21 cellular contexts compared by ENCODE assay signal in genomic region chr6:72461144-72461543, GRCh38.
DNase-seq lines count a peak whose midpoint lies in the region; TF ChIP-seq lines count a peak whose summit lies in the region.
"Had no signal": no experiment of that assay in that cellular context is flagged by ENCODE, and none has a peak within 500 bp of the region (broad histone marks: within the 10 kb centered on the region; RNA-seq: fewer than 3 reads in every experiment).

No MANE protein-coding gene starts in this region.

- no peak overlapping the region; the same call in 1 of the 2 replicates for H3K4me3 Mint-ChIP-seq in HFFc6
- no peak overlapping the region for H3K4me3 Mint-ChIP-seq in activated T-cell treated with anti-CD3 and anti-CD28 coated beads, Interleukin-2, amount 50 U/mL, for 24 hours
- H3K4me3 Mint-ChIP-seq: activated CD8-positive, alpha-beta T cell treated with anti-CD3 and anti-CD28 coated beads, Interleukin-2, amount 10 ng/mL, durations not matched to agents 7 days and 5 days; B cell; stimulated activated naive CD8-positive, alpha-beta T cell treated with anti-CD3 and anti-CD28 coated beads, Interleukin-15, amount 100 ng/mL, for 72 hours; T-helper 17 cell; WTC11 had no signal

- peak; percentile 63 for DNase-seq in AG20443 (ENCODE audit: low spot score)
- peak; percentile 6 for DNase-seq in HFFc6
- DNase-seq in brain microvascular endothelial cell: peak; percentile 23
- DNase-seq in iris pigment epithelial cell (ENCODE audit: low read depth): peak; percentile 34
- DNase-seq in DMS79 treated with DMSO at 0.1 percent for 48 hours (lab: John Stamatoyannopoulos, UW): no peak
- DNase-seq in KG1 (lab: John Stamatoyannopoulos, UW): no peak
- DNase-seq in stimulated activated CD4-positive, alpha-beta T cell treated with anti-CD3 and anti-CD28 coated beads, Interleukin-15, amount 100 ng/mL, for 24 hours: no peak
- no peak for DNase-seq in activated T-cell treated with anti-CD3 and anti-CD28 coated beads, Interleukin-2, amount 50 U/mL, for 24 hours
- DNase-seq: activated CD8-positive, alpha-beta T cell treated with anti-CD3 and anti-CD28 coated beads, Interleukin-2, amount 10 ng/mL, durations not matched to agents 7 days and 5 days; activated T-cell treated with anti-CD3 and anti-CD28 coated beads, Interleukin-2, amount 50 U/mL, for 48 hours; dorsolateral prefrontal cortex; NCI-H2081; NCI-H524 treated with DMSO at 0.1 percent for 48 hours; right lobe of liver; stimulated activated CD4-positive, alpha-beta T cell treated with anti-CD3 and anti-CD28 coated beads, Interleukin-1b, Interleukin-23, amount 100 ng/mL, for 48 hours; stimulated activated naive CD8-positive, alpha-beta T cell treated with anti-CD3 and anti-CD28 coated beads, Interleukin-15, amount 100 ng/mL, for 72 hours; T-helper 17 cell had no signal

- no peaks in the 10 kb centered on the region for H3K27me3 Mint-ChIP-seq in HFFc6 (ENCODE audit: insufficient read depth)
- H3K27me3 Mint-ChIP-seq in activated T-cell treated with anti-CD3 and anti-CD28 coated beads, Interleukin-2, amount 50 U/mL, for 24 hours: peaks cover 25% of the 10 kb centered on the region

- no peak overlapping the region for H3K27ac ChIP-seq in brain microvascular endothelial cell
- H3K27ac ChIP-seq: epithelial cell of prostate, right lobe of liver had no signal

- in situ Hi-C loops in brain microvascular endothelial cell (cut with HindIII; ENCODE audit: low pct_ligation_motif_present, low sequenced_read_pairs): no loop called here

- H3K36me3 ChIP-seq in brain microvascular endothelial cell (replicated peaks): no peaks in the 10 kb centered on the region
- H3K36me3 ChIP-seq: right lobe of liver had no signal

- no peaks in the 10 kb centered on the region for H3K9me3 Mint-ChIP-seq in HFFc6
- H3K9me3 Mint-ChIP-seq in activated T-cell treated with anti-CD3 and anti-CD28 coated beads, Interleukin-2, amount 50 U/mL, for 24 hours: no peaks in the 10 kb centered on the region
- H3K9me3 Mint-ChIP-seq: activated naive CD4-positive, alpha-beta T cell treated with anti-CD3 and anti-CD28 coated beads, Interleukin-2, amount 50 U/mL, for 72 hours; stimulated activated naive CD8-positive, alpha-beta T cell treated with anti-CD3 and anti-CD28 coated beads, Interleukin-15, amount 100 ng/mL, for 72 hours; WTC11 had no signal

- no peaks in the 10 kb centered on the region for H3K27me3 ChIP-seq in brain microvascular endothelial cell (replicated peaks)
- H3K27me3 ChIP-seq: dorsolateral prefrontal cortex, right lobe of liver had no signal

- peaks cover 41% of the 10 kb centered on the region for H3K4me1 Mint-ChIP-seq in HFFc6 (ENCODE audit: low read depth)
- no peaks in the 10 kb centered on the region for H3K4me1 Mint-ChIP-seq in activated T-cell treated with anti-CD3 and anti-CD28 coated beads, Interleukin-2, amount 50 U/mL, for 24 hours (ENCODE audit: low read depth)
- H3K4me1 Mint-ChIP-seq: B cell; stimulated activated naive CD8-positive, alpha-beta T cell treated with anti-CD3 and anti-CD28 coated beads, Interleukin-15, amount 100 ng/mL, for 72 hours; WTC11 had no signal

- no peak overlapping the region for H3K4me3 ChIP-seq in brain microvascular endothelial cell (ENCODE audit: low read depth, low read length)
- H3K4me3 ChIP-seq: dorsolateral prefrontal cortex, right lobe of liver had no signal

- no peaks in the 10 kb centered on the region for H3K36me3 Mint-ChIP-seq in HFFc6 (ENCODE audit: low read depth)
- H3K36me3 Mint-ChIP-seq in activated T-cell treated with anti-CD3 and anti-CD28 coated beads, Interleukin-2, amount 50 U/mL, for 24 hours (ENCODE audit: low read depth): no peaks in the 10 kb centered on the region
- H3K36me3 Mint-ChIP-seq: activated naive CD4-positive, alpha-beta T cell treated with anti-CD3 and anti-CD28 coated beads, Interleukin-2, amount 50 U/mL, for 72 hours; WTC11 had no signal

- no peak for TF ChIP-seq CTCF in HFFc6 (IDR thresholded peaks at IDR 0.05)
- no peak for TF ChIP-seq CTCF in brain microvascular endothelial cell (IDR thresholded peaks at IDR 0.05; ENCODE audit: low read depth, low read length, missing control alignments)

- no peak overlapping the region for H3K27ac Mint-ChIP-seq in HFFc6
- H3K27ac Mint-ChIP-seq in activated T-cell treated with anti-CD3 and anti-CD28 coated beads, Interleukin-2, amount 50 U/mL, for 24 hours: no peak overlapping the region
- H3K27ac Mint-ChIP-seq: activated CD8-positive, alpha-beta T cell treated with anti-CD3 and anti-CD28 coated beads, Interleukin-2, amount 10 ng/mL, durations not matched to agents 7 days and 5 days; activated naive CD4-positive, alpha-beta T cell treated with anti-CD3 and anti-CD28 coated beads, Interleukin-2, amount 50 U/mL, for 72 hours; B cell; stimulated activated naive CD8-positive, alpha-beta T cell treated with anti-CD3 and anti-CD28 coated beads, Interleukin-15, amount 100 ng/mL, for 72 hours; T-helper 17 cell; WTC11 had no signal

Comparison
In these comparisons a context has a peak if more than half of its experiments do, and no peak if none do; other contexts are left out.
1. DNase-seq: peak in AG20443 (single experiment), HFFc6 (single experiment), brain microvascular endothelial cell (single experiment) and iris pigment epithelial cell (single experiment); none in DMS79 treated with DMSO at 0.1 percent for 48 hours (single experiment), KG1 (single experiment), stimulated activated CD4-positive, alpha-beta T cell treated with anti-CD3 and anti-CD28 coated beads, Interleukin-15, amount 100 ng/mL, for 24 hours (single experiment) and activated T-cell treated with anti-CD3 and anti-CD28 coated beads, Interleukin-2, amount 50 U/mL, for 24 hours (single experiment).